In the genomic region with DNA sequence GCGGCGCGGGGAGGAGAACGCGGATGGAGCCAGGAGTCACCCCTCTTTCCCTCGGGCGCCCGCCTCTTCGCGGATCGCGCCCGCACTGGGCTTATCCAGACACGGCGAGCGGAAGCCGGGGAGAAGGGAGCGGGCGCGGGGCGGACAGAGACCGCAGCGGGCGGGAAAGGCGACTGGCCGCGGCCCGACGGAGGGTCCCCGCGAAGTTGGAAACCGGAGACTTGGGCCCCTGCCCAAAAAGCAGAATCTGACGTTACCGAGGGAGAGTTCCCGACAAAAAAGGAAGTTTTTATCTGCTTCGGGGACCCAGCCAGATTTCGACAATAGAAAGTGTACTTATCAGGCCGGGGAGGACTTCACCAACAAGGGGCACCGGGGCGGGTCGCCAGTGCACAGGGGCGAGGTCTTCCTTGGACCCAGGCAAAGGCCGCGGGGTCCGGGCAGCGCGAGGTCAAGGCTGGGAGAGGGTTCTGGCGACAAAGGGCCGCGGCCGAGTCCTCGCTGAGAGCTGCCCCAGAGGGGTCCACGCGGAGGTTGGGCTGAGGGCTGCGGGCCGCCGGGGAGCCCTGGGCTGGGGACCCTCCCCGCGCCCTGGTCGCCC, we compare ENCODE assay signal across 8 cellular contexts. TPM values are rescaled to one million over a fixed set of nuclear protein-coding genes. Genes with fewer than 3 reads are reported as not detected.
DNase-seq lines count a peak whose midpoint lies in the region; ATAC-seq, FAIRE-seq and TF ChIP-seq lines count a peak whose summit lies in the region.

No MANE protein-coding gene starts in this region.

- peak; percentile 15 for ATAC-seq in foreskin keratinocyte
- ATAC-seq in HG02885 (IDR thresholded peaks at IDR 0.05; ENCODE audit: poor library complexity, unreplicated experiment) = no peak
- no peak for ATAC-seq in HG03521 (IDR thresholded peaks at IDR 0.05; ENCODE audit: unreplicated experiment)

- FAIRE-seq in GM19239 (lab: Jason Lieb, UNC) = no peak

- H3K4me1 ChIP-seq in foreskin keratinocyte = peaks cover 22% of the 10 kb centered on the region
- H3K4me1 ChIP-seq in parathyroid adenoma = no peaks in the 10 kb centered on the region

- H3K4me3 ChIP-seq in WERI-Rb-1 (ENCODE audit: low read depth, low read length) = peak overlapping the region; percentile 52
- H3K4me3 ChIP-seq in parathyroid adenoma (ENCODE audit: low read depth, low read length) = peak overlapping the region; percentile 63

- H3K36me3 ChIP-seq in WERI-Rb-1 (no peaks in the 10 kb centered on the region), parathyroid adenoma (ENCODE audit: control insufficient read depth, insufficient read depth, low read length) (no peaks in the 10 kb centered on the region)

- peak overlapping the region; percentile 95 for H3K4me2 ChIP-seq in parathyroid adenoma (ENCODE audit: low read length)

- no peak overlapping the region for H3K9ac ChIP-seq in parathyroid adenoma

- H3K27me3 ChIP-seq in WERI-Rb-1 (ENCODE audit: insufficient read depth, low read depth, severe bottlenecking) (no peaks in the 10 kb centered on the region), foreskin keratinocyte (no peaks in the 10 kb centered on the region), parathyroid adenoma (ENCODE audit: control insufficient read depth, insufficient read depth, low read length) (no peaks in the 10 kb centered on the region)

- TF ChIP-seq CTCF in GM13976 (IDR thresholded peaks at IDR 0.05; ENCODE audit: borderline replicate concordance, control extremely low read depth, extremely low read depth, insufficient read depth, missing control alignments) = no peak
- no peak for TF ChIP-seq CTCF in WERI-Rb-1 (IDR thresholded peaks at IDR 0.05; ENCODE audit: low read depth, low read length)
- no peak for TF ChIP-seq CTCF in foreskin keratinocyte (conservative IDR thresholded peaks at IDR 0.05)
- no peak for TF ChIP-seq CTCF in parathyroid adenoma (IDR thresholded peaks at IDR 0.05)

- no peaks in the 10 kb centered on the region for H3K79me2 ChIP-seq in parathyroid adenoma

- H3K9me3 ChIP-seq in WERI-Rb-1 (ENCODE audit: severe bottlenecking) (peaks cover 10% of the 10 kb centered on the region), parathyroid adenoma (ENCODE audit: control insufficient read depth, low read length) (no peaks in the 10 kb centered on the region)

- peak overlapping the region; percentile 87 for H3K27ac ChIP-seq in WERI-Rb-1
- peak overlapping the region; percentile 96 for H3K27ac ChIP-seq in foreskin keratinocyte
- no peak overlapping the region for H3K27ac ChIP-seq in parathyroid adenoma

- in situ Hi-C loops in GM13976 (cut with MboI; ENCODE audit: low sequenced_read_pairs, unreplicated experiment) = no loop called here

- peak; percentile 43 for DNase-seq in GM13976 (ENCODE audit: low spot score)
- no peak for DNase-seq in WERI-Rb-1
- DNase-seq in foreskin keratinocyte = no peak
- DNase-seq in NK-92 treated with Interleukin-12 subunit alpha and Interleukin-12 subunit beta, amount 100 ng/mL, for 24 hours (lab: John Stamatoyannopoulos, UW) = no peak
- DNase-seq in GM19239 (ENCODE audit: insufficient read length, low spot score) = no peak

- peak overlapping the region; percentile 68 for H2AFZ ChIP-seq in parathyroid adenoma

RNA-seq across cellular contexts. Expression of a gene that starts 0.5 kb away (rescaled TPM):
- 23.4 and 38.5 TPM in 2 replicates for total RNA-seq in foreskin keratinocyte
- polyA plus RNA-seq in foreskin keratinocyte = 21.4 and 31.8 TPM in 2 replicates

RNA-seq across cellular contexts. Expression of a gene that starts 45.3 kb away (rescaled TPM):
- 0.63 and 0.88 TPM in 2 replicates for total RNA-seq in foreskin keratinocyte
- polyA plus RNA-seq in foreskin keratinocyte = 0.93 and 0.99 TPM in 2 replicates

RNA-seq across cellular contexts. Expression of a gene that starts 47.6 kb away (rescaled TPM):
- total RNA-seq in foreskin keratinocyte = 10.2 and 17.8 TPM in 2 replicates
- 15.0 and 24.3 TPM in 2 replicates for polyA plus RNA-seq in foreskin keratinocyte

RNA-seq across cellular contexts. Expression of a gene that starts 58.4 kb away (rescaled TPM):
- 0.14 TPM in 2 replicates for total RNA-seq in foreskin keratinocyte
- 0.29 and 0.33 TPM in 2 replicates for polyA plus RNA-seq in foreskin keratinocyte
